ENCODE assay signal across 1 cellular context in the genomic region with DNA sequence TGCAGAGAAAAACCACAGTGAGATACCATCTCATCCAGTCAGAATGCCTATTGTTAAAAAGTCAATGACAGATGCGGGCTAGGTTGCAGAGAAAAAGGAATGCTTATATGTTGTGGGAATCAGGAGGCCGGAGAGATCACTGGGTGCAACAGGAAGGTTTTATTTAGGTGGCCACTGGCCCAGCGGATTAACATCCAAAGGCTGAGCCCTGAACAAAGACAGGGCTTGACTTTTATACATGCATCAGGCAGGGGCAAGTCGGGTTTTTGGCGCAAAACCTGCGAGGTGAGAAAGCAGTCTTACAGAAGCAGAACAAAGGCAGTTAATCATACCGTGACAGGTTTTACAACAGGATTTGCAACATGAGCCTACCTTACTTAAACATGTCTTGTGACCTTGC.
A peak's percentile ranks its signal among the peaks of the same experiment; 100 is the strongest.
TF ChIP-seq lines count a peak whose summit lies in the region.

No MANE protein-coding gene starts in this region.

TF ChIP-seq in HEK293, 187 proteins besides CTCF, POLR2A, EP300 and RAD21 (continued from another document):
- TF ChIP-seq ZNF211 (tag by site-specific recombination; IDR thresholded peaks at IDR 0.05; ENCODE audit: low read depth), result no peak
- TF ChIP-seq KLF9 (tag by site-specific recombination; IDR thresholded peaks at IDR 0.05; ENCODE audit: low read depth), result no peak
- TF ChIP-seq, protein P1, sequence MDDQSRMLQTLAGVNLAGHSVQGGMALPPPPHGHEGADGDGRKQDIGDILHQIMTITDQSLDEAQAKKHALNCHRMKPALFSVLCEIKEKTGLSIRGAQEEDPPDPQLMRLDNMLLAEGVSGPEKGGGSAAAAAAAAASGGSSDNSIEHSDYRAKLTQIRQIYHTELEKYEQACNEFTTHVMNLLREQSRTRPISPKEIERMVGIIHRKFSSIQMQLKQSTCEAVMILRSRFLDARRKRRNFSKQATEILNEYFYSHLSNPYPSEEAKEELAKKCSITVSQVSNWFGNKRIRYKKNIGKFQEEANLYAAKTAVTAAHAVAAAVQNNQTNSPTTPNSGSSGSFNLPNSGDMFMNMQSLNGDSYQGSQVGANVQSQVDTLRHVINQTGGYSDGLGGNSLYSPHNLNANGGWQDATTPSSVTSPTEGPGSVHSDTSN (CRISPR knock-in tag; IDR thresholded peaks at IDR 0.05), result no peak
- no peak for TF ChIP-seq ZNF140 (tag by site-specific recombination; IDR thresholded peaks at IDR 0.05)
- TF ChIP-seq SETDB1 (IDR thresholded peaks at IDR 0.05; ENCODE audit: insufficient read length, low read length), result peak; percentile 81
- TF ChIP-seq, protein P2, sequence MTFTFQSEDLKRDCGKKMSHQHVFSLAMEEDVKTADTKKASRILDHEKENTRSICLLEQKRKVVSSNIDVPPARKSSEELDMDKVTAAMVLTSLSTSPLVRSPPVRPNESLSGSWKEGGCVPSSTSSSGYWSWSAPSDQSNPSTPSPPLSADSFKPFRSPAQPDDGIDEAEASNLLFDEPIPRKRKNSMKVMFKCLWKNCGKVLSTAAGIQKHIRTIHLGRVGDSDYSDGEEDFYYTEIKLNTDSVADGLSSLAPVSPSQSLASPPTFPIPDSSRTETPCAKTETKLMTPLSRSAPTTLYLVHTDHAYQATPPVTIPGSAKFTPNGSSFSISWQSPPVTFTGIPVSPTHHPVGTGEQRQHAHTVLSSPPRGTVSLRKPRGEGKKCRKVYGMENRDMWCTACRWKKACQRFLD (tag by site-specific recombination; IDR thresholded peaks at IDR 0.05), result no peak
- 0 out of 2 replicates have a peak, but pooled peaks have one; percentile 80 for TF ChIP-seq ZNF626 (tag by site-specific recombination; IDR thresholded peaks at IDR 0.05)
- TF ChIP-seq YY2 (tag by site-specific recombination; IDR thresholded peaks at IDR 0.05), result no peak
- TF ChIP-seq, protein P3, sequence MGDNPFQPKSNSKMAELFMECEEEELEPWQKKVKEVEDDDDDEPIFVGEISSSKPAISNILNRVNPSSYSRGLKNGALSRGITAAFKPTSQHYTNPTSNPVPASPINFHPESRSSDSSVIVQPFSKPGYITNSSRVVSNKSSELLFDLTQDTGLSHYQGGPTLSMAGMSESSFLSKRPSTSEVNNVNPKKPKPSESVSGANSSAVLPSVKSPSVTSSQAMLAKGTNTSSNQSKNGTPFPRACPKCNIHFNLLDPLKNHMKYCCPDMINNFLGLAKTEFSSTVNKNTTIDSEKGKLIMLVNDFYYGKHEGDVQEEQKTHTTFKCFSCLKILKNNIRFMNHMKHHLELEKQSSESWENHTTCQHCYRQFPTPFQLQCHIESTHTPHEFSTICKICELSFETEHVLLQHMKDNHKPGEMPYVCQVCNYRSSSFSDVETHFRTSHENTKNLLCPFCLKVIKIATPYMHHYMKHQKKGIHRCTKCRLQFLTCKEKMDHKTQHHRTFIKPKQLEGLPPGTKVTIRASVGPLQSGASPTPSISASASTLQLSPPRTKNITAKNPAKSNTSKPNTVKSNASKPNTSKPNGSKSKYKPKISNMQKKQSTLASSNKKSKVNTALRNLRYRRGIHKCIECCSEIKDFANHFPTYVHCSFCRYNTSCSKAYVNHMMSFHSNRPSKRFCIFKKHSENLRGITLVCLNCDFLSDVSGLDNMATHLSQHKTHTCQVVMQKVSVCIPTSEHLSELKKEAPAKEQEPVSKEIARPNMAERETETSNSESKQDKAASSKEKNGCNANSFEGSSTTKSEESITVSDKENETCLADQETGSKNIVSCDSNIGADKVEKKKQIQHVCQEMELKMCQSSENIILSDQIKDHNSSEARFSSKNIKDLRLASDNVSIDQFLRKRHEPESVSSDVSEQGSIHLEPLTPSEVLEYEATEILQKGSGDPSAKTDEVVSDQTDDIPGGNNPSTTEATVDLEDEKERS (tag by site-specific recombination; IDR thresholded peaks at IDR 0.05), result peak; percentile 32; the same call in 1 of the 2 replicates
- TF ChIP-seq ZNF747 (tag by site-specific recombination; IDR thresholded peaks at IDR 0.05), result no peak
- TF ChIP-seq ZNF292 (tag by site-specific recombination; IDR thresholded peaks at IDR 0.05; ENCODE audit: borderline replicate concordance, low read depth), result no peak
- no peak for TF ChIP-seq IKZF3 (tag by site-specific recombination; IDR thresholded peaks at IDR 0.05)
- TF ChIP-seq TRIM28 (IDR thresholded peaks at IDR 0.05; ENCODE audit: borderline replicate concordance, low read length), result peak; percentile 89; the same call in 1 of the 2 replicates
- TF ChIP-seq ZNF416 (tag by site-specific recombination; IDR thresholded peaks at IDR 0.05), result no peak
- no peak for TF ChIP-seq ZNF555 (tag by site-specific recombination; conservative IDR thresholded peaks at IDR 0.05)
- TF ChIP-seq, protein P4, sequence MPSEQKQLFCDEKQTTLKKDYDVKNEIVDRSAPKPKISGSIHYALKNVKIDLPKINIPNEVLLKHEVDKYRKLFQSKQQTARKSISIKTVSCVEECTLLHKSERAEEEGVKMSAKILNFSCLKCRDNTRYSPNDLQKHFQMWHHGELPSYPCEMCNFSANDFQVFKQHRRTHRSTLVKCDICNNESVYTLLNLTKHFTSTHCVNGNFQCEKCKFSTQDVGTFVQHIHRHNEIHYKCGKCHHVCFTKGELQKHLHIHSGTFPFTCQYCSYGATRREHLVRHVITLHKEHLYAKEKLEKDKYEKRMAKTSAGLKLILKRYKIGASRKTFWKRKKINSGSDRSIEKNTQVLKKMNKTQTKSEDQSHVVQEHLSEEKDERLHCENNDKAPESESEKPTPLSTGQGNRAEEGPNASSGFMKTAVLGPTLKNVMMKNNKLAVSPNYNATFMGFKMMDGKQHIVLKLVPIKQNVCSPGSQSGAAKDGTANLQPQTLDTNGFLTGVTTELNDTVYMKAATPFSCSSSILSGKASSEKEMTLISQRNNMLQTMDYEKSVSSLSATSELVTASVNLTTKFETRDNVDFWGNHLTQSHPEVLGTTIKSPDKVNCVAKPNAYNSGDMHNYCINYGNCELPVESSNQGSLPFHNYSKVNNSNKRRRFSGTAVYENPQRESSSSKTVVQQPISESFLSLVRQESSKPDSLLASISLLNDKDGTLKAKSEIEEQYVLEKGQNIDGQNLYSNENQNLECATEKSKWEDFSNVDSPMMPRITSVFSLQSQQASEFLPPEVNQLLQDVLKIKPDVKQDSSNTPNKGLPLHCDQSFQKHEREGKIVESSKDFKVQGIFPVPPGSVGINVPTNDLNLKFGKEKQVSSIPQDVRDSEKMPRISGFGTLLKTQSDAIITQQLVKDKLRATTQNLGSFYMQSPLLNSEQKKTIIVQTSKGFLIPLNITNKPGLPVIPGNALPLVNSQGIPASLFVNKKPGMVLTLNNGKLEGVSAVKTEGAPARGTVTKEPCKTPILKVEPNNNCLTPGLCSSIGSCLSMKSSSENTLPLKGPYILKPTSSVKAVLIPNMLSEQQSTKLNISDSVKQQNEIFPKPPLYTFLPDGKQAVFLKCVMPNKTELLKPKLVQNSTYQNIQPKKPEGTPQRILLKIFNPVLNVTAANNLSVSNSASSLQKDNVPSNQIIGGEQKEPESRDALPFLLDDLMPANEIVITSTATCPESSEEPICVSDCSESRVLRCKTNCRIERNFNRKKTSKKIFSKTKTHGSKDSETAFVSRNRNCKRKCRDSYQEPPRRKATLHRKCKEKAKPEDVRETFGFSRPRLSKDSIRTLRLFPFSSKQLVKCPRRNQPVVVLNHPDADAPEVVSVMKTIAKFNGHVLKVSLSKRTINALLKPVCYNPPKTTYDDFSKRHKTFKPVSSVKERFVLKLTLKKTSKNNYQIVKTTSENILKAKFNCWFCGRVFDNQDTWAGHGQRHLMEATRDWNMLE (tag by site-specific recombination; conservative IDR thresholded peaks at IDR 0.05; ENCODE audit: low read depth), result no peak
